In genomic region chr6:6856538-6857523, GRCh38 we compare ENCODE assay signal across 8 cellular contexts.
A peak's percentile ranks its signal among the peaks of the same experiment; 100 is the strongest.
DNase-seq lines count a peak whose midpoint lies in the region; ATAC-seq and TF ChIP-seq lines count a peak whose summit lies in the region.

No MANE protein-coding gene starts in this region.

- TF ChIP-seq CTCF in GM12865 (IDR thresholded peaks at IDR 0.05; ENCODE audit: insufficient read depth, low read depth, low read length, missing control alignments) (no peak), spleen (IDR thresholded peaks at IDR 0.05 in 8 of 11, conservative IDR thresholded peaks at IDR 0.05 in 3 of 11) (no peak)

- H3K9me3 ChIP-seq in right cardiac atrium (ENCODE audit: control insufficient read depth, low read length) (no peaks in the 10 kb centered on the region), spleen (no peaks in the 10 kb centered on the region)

- ATAC-seq in HG02610 (IDR thresholded peaks at IDR 0.05; ENCODE audit: unreplicated experiment): peak; percentile 76
- ATAC-seq in right cardiac atrium: peak; percentile 79 to 89

- H3K27ac ChIP-seq in right cardiac atrium (ENCODE audit: low read length) (no peak overlapping the region), spleen (peak overlapping the region in 5 of 8 donors; percentile 23 to 66 (median 41))

- TF ChIP-seq POLR2A in spleen (IDR thresholded peaks at IDR 0.05) (no peak), erythroblast (IDR thresholded peaks at IDR 0.05; ENCODE audit: low read length) (no peak)

- DNase-seq in GM12865 (ENCODE audit: low read depth) (peak; percentile 84), NCI-H226 (peak; percentile 21), right cardiac atrium (peak; percentile 71 to 83 (median 77)), spleen (peak; percentile 78), erythroblast (lab: John Stamatoyannopoulos, UW) (no peak), cerebellar cortex (ENCODE audit: low spot score) (no peak)
- peak; percentile 9 for DNase-seq in activated T-helper 9 cell treated with anti-CD3 and anti-CD28 coated beads, Interleukin-2, amount 50 U/mL, for 16 hours (ENCODE audit: low read depth)

- H3K4me3 ChIP-seq in GM12865 (ENCODE audit: low read depth, low read length): peak overlapping the region; percentile 27
- H3K4me3 ChIP-seq in right cardiac atrium (ENCODE audit: low read length): peak overlapping the region; percentile 1
- peak overlapping the region in 1 of 8 donors; percentile 45 for H3K4me3 ChIP-seq in spleen

- no peaks in the 10 kb centered on the region for H3K36me3 ChIP-seq in spleen

- H3K27me3 ChIP-seq in right cardiac atrium (ENCODE audit: control insufficient read depth, insufficient read depth) (no peaks in the 10 kb centered on the region), spleen (replicated peaks in 1 of 7) (no peaks in the 10 kb centered on the region)

- WGBS in right cardiac atrium: 13% methylated on average over 23 of the region's 23 CpGs
- WGBS in spleen, 5 donors: 23 to 38% (median 30%) methylated on average over 23 of the region's 23 CpGs

- intact Hi-C loops in right cardiac atrium (cut with DNase I) (no loop called here), spleen (cut with DNase I; ENCODE audit: low total_unique reads) (no loop called here)

- H3K4me1 ChIP-seq in right cardiac atrium (ENCODE audit: control insufficient read depth, insufficient read depth, low read length) (peaks cover 14% of the 10 kb centered on the region), spleen (peaks cover 12 to 38% (median 34%) of the 10 kb centered on the region in 6 donors)

Comparison
In these comparisons a context has a peak if more than half of its experiments do, and no peak if none do; other contexts are left out.
1. DNase-seq: peak in GM12865 (single experiment), NCI-H226 (single experiment), activated T-helper 9 cell treated with anti-CD3 and anti-CD28 coated beads, Interleukin-2, amount 50 U/mL, for 16 hours (single experiment), right cardiac atrium (3 of 3) and spleen (single experiment); none in erythroblast (0 of 2) and cerebellar cortex (single experiment).